In genomic region chr11:109193880-109194279, GRCh38 we compare ENCODE assay signal across 1 cellular context.
TF ChIP-seq lines count a peak whose summit lies in the region.

No MANE protein-coding gene starts in this region.

TF ChIP-seq in HepG2, 621 proteins besides CTCF, POLR2A, EP300 and RAD21 (continued from another document):
- no peak for TF ChIP-seq KIAA2018 (CRISPR knock-in tag; IDR thresholded peaks at IDR 0.05; ENCODE audit: borderline replicate concordance)
